In the genomic region with DNA sequence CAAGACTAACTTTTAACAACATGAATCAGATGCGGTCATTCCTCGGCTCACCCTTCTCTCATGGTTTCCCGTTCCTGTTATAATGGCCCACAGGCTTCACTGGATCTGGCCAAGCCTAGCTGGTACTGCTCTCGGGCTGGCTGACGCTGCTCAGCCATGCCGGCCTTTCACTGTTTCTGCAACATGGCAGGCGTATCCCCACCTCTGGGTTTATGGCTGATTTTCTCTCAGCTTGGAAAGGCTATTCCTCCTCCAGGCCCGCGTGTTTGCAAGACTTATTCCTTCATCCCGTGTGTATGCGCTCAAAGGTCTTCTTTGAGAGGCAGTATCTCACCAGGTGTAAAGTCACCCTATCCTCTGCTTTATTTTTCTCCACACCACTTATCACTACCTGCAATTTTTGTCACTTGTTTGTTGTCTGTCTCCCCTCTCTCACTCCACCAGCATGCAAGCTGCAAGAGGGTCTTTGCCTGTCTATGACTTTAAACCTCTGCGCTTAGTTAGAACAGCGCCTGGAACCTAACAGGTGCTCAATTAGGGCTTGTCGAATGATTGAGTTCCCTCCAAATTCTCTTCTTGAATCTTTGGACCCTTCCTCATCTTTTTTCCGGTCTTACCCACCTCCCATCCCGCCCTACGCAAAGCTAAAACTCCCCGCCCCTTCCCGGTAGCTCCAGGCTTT, we compare ENCODE assay signal across 9 cellular contexts. TPM values are rescaled to one million over a fixed set of nuclear protein-coding genes. Genes with fewer than 3 reads are reported as not detected.
DNase-seq lines count a peak whose midpoint lies in the region; ATAC-seq, FAIRE-seq and TF ChIP-seq lines count a peak whose summit lies in the region.
"Had no signal": no experiment of that assay in that cellular context is flagged by ENCODE, and none has a peak within 500 bp of the region (broad histone marks: within the 10 kb centered on the region; RNA-seq: fewer than 3 reads in every experiment).

No MANE protein-coding gene starts in this region.

- TF ChIP-seq CTCF in A549 (IDR thresholded peaks at IDR 0.05): no peak
- TF ChIP-seq CTCF in MM.1S (IDR thresholded peaks at IDR 0.05; ENCODE audit: low read length): no peak
- no peak for TF ChIP-seq CTCF in coronary artery (IDR thresholded peaks at IDR 0.05)
- no peak for TF ChIP-seq CTCF in nephron (IDR thresholded peaks at IDR 0.05; ENCODE audit: unreplicated experiment in 3 of 3)
- TF ChIP-seq CTCF in lower leg skin (IDR thresholded peaks at IDR 0.05): no peak

- H3K36me3 ChIP-seq in MM.1S (replicated peaks; ENCODE audit: insufficient read depth, low read length): no peaks in the 10 kb centered on the region

- H3K9me2 ChIP-seq in MM.1S (replicated peaks; ENCODE audit: insufficient read depth, low read length): no peaks in the 10 kb centered on the region

- ATAC-seq in A549: peak; percentile 14 to 15; a peak in 3 of 6 replicates
- peak; percentile 16 for ATAC-seq in GM19438 (IDR thresholded peaks at IDR 0.05; ENCODE audit: low read depth, unreplicated experiment)

- H3K27me3 ChIP-seq in MM.1S (replicated peaks; ENCODE audit: insufficient read depth, low read length): no peaks in the 10 kb centered on the region

- H3K4me3 Mint-ChIP-seq in nephron: peak overlapping the region; percentile 73 to 92 (median 83)

- peaks cover 42% of the 10 kb centered on the region for H3K79me2 ChIP-seq in MM.1S (ENCODE audit: low read length)

- H3F3A ChIP-seq in MM.1S (ENCODE audit: insufficient read depth, low read length): peaks cover 3% of the 10 kb centered on the region; the same call in 1 of the 2 replicates

- no peaks in the 10 kb centered on the region for H3K27me3 Mint-ChIP-seq in nephron (ENCODE audit: low read depth)

- peak overlapping the region; percentile 91 to 99 for H3K27ac ChIP-seq in A549
- H3K27ac ChIP-seq in MM.1S (ENCODE audit: low read length): no peak overlapping the region
- H3K27ac ChIP-seq in coronary artery: peak overlapping the region; percentile 95 to 98

- WGBS in A549 (ENCODE audit: missing lambda C conversion rate): 59% methylated on average over 14 of the region's 19 CpGs
- WGBS in lower leg skin, 2 donors: 46 to 47% methylated on average over 19 of the region's 19 CpGs

- no peak for TF ChIP-seq RAD21 in A549 (conservative IDR thresholded peaks at IDR 0.05 in 1 of 2, IDR thresholded peaks at IDR 0.05 in 1 of 2)

- no peak for TF ChIP-seq EP300 in A549 (IDR thresholded peaks at IDR 0.05)

- peak overlapping the region; percentile 28; the same call in 1 of the 2 replicates for H3K9ac ChIP-seq in MM.1S (ENCODE audit: low read length)

- FAIRE-seq in A549 (lab: Jason Lieb, UNC): no peak
- FAIRE-seq: islet of Langerhans had no signal

- peak overlapping the region; percentile 82 to 93 (median 85) for H3K27ac Mint-ChIP-seq in nephron

- TF ChIP-seq POLR2A in A549 (IDR thresholded peaks at IDR 0.05; ENCODE audit: low read length) (no peak), lower leg skin (IDR thresholded peaks at IDR 0.05) (no peak)

- intact Hi-C loops in lower leg skin (cut with DNase I; ENCODE audit: low total_unique reads): no loop called here

- peaks cover 7% of the 10 kb centered on the region; the same call in 2 of the 3 replicates for H3K4me1 ChIP-seq in A549
- H3K4me1 ChIP-seq in MM.1S (ENCODE audit: low read length): peaks cover 16% of the 10 kb centered on the region

- DNase-seq in A549 (ENCODE audit: low read depth in 1 of 2, low spot score in 1 of 2) (no peak), MM.1S (no peak), coronary artery (ENCODE audit: low spot score) (no peak), lower leg skin (ENCODE audit: low spot score in 2 of 2) (no peak), NCI-H2081 (lab: John Stamatoyannopoulos, UW) (no peak), NCI-H345 (lab: John Stamatoyannopoulos, UW) (no peak)

- peaks cover 34% of the 10 kb centered on the region for H3K4me1 Mint-ChIP-seq in nephron

- peak overlapping the region; percentile 85 for H3K4me2 ChIP-seq in A549
- peak overlapping the region; percentile 69 for H3K4me2 ChIP-seq in MM.1S (ENCODE audit: low read depth, low read length)

- H3K4me3 ChIP-seq in A549: peak overlapping the region; percentile 82
- peak overlapping the region; percentile 59 for H3K4me3 ChIP-seq in MM.1S (ENCODE audit: low read length)
- H3K4me3 ChIP-seq in coronary artery: peak overlapping the region; percentile 75
- H3K4me3 ChIP-seq in lower leg skin (ENCODE audit: low read depth, poor library complexity, severe bottlenecking): no peak overlapping the region

- H2AFZ ChIP-seq in MM.1S (ENCODE audit: low read length): peak overlapping the region; percentile 83

- CTCF ChIA-PET in A549 (lab: Yijun Ruan, JAX): interaction anchor here (4.9 kb wide), 1 partner anchor 111 kb away, joined by 19 read pairs; no protein-coding TSS in a partner anchor

- POLR2A ChIA-PET in A549 (lab: Yijun Ruan, JAX): interaction anchor here (0.6 kb wide), 1 partner anchor 8 kb away, joined by 3 read pairs; no protein-coding TSS in a partner anchor

- H3K9me3 ChIP-seq in A549: no peaks in the 10 kb centered on the region
- no peaks in the 10 kb centered on the region for H3K9me3 ChIP-seq in MM.1S (replicated peaks; ENCODE audit: insufficient read depth, low read length)

- peaks cover 4% of the 10 kb centered on the region for H3K36me3 Mint-ChIP-seq in nephron (ENCODE audit: low read depth)

- no peaks in the 10 kb centered on the region for H4K20me1 ChIP-seq in MM.1S (ENCODE audit: insufficient read depth, low read length)

- H3K9me3 Mint-ChIP-seq in nephron: no peaks in the 10 kb centered on the region

TF ChIP-seq in A549, 52 proteins besides CTCF, POLR2A, EP300 and RAD21:
- TF ChIP-seq HDAC2 (IDR thresholded peaks at IDR 0.05) (no peak), HEYL (CRISPR knock-in tag; IDR thresholded peaks at IDR 0.05) (no peak), JUN (IDR thresholded peaks at IDR 0.05) (no peak), HOXB5 (CRISPR knock-in tag; IDR thresholded peaks at IDR 0.05) (no peak), HOXA7 (CRISPR knock-in tag; IDR thresholded peaks at IDR 0.05) (no peak), RNF2 (IDR thresholded peaks at IDR 0.05; ENCODE audit: borderline replicate concordance, low read depth) (no peak), FOXS1 (CRISPR knock-in tag; IDR thresholded peaks at IDR 0.05) (no peak)
- TF ChIP-seq, protein P1, sequence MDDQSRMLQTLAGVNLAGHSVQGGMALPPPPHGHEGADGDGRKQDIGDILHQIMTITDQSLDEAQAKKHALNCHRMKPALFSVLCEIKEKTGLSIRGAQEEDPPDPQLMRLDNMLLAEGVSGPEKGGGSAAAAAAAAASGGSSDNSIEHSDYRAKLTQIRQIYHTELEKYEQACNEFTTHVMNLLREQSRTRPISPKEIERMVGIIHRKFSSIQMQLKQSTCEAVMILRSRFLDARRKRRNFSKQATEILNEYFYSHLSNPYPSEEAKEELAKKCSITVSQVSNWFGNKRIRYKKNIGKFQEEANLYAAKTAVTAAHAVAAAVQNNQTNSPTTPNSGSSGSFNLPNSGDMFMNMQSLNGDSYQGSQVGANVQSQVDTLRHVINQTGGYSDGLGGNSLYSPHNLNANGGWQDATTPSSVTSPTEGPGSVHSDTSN (IDR thresholded peaks at IDR 0.05): no peak

RNA-seq across cellular contexts. Expression of a gene that starts 0.5 kb away (rescaled TPM):
- polyA plus RNA-seq in A549 (2011; rRNA removed): 32.8 and 39.8 TPM in 2 replicates
- polyA plus RNA-seq in A549 (2012; cell fraction: cytosol; rRNA removed): 10.3 and 11.4 TPM in 2 replicates
- 1.1 and 2.2 TPM in 2 replicates for polyA plus RNA-seq in A549 (2012; cell fraction: nucleus; rRNA removed)
- 33.4 to 37.3 TPM (median 37.1 TPM) in 3 replicates for polyA plus RNA-seq in A549 (2017; fragmentation: RNase III; extraction: RNeasy Plus Mini Kit Qiagen cat#74134 plus additional on column Dnase treatment)
- 6.3 and 6.7 TPM in 2 replicates for polyA minus RNA-seq in A549 (2011; rRNA and poly(A)+ RNA removed)
- 10 to 100 TPM; 25.5 to 33.8 (median 31.0) TPM for total RNA-seq in lower leg skin
